In genomic region chr18:65934874-65935273, GRCh38 we compare ENCODE assay signal across 13 cellular contexts.
"Had no signal": no experiment of that assay in that cellular context is flagged by ENCODE, and none has a peak within 500 bp of the region (broad histone marks: within the 10 kb centered on the region; RNA-seq: fewer than 3 reads in every experiment).

No MANE protein-coding gene starts in this region.

- H3K36me3 Mint-ChIP-seq: activated naive CD8-positive, alpha-beta T cell had no signal

- H3K27ac ChIP-seq: brain microvascular endothelial cell, dorsolateral prefrontal cortex, testis had no signal

- H3K9me3 ChIP-seq: testis had no signal

- H3K4me3 Mint-ChIP-seq: activated naive CD8-positive, alpha-beta T cell; stimulated activated naive CD8-positive, alpha-beta T cell treated with anti-CD3 and anti-CD28 coated beads, Interleukin-15, amount 100 ng/mL, for 72 hours had no signal

- H3K27me3 Mint-ChIP-seq: activated naive CD8-positive, alpha-beta T cell; stimulated activated naive CD8-positive, alpha-beta T cell treated with anti-CD3 and anti-CD28 coated beads, Interleukin-15, amount 100 ng/mL, for 72 hours had no signal

- H3K4me3 ChIP-seq: dorsolateral prefrontal cortex, testis had no signal

- H3K36me3 ChIP-seq: brain microvascular endothelial cell had no signal

- H3K4me1 ChIP-seq: testis had no signal

- H3K27ac Mint-ChIP-seq: activated naive CD8-positive, alpha-beta T cell; stimulated activated naive CD8-positive, alpha-beta T cell treated with anti-CD3 and anti-CD28 coated beads, Interleukin-15, amount 100 ng/mL, for 72 hours had no signal

- DNase-seq: activated CD4-positive, alpha-beta T cell treated with anti-CD3 and anti-CD28 coated beads, Interleukin-2, amount 50 U/mL, for 4 hours; activated T-cell treated with anti-CD3 and anti-CD28 coated beads, Interleukin-2, amount 50 U/mL, for 1 hour; amygdala; brain microvascular endothelial cell; dorsolateral prefrontal cortex; hypothalamus; stimulated activated CD4-positive, alpha-beta T cell treated with anti-CD3 and anti-CD28 coated beads, Interleukin-15, amount 100 ng/mL, for 24 hours; stimulated activated CD4-positive, alpha-beta T cell treated with anti-CD3 and anti-CD28 coated beads, Interleukin-4, amount 100 ng/mL, for 4 hours; stimulated activated naive CD8-positive, alpha-beta T cell treated with anti-CD3 and anti-CD28 coated beads, Interleukin-15, amount 100 ng/mL, for 72 hours; testis had no signal

- H3K4me1 Mint-ChIP-seq: stimulated activated naive CD8-positive, alpha-beta T cell treated with anti-CD3 and anti-CD28 coated beads, Interleukin-15, amount 100 ng/mL, for 72 hours had no signal

- H3K27me3 ChIP-seq: brain microvascular endothelial cell, dorsolateral prefrontal cortex, testis had no signal

- ATAC-seq: activated CD4-positive, CD25-positive, alpha-beta regulatory T cell treated with anti-CD3 and anti-CD28 coated beads, Interleukin-2, amount 50 U/mL, for 24 hours; esophagus mucosa; stimulated activated naive CD8-positive, alpha-beta T cell treated with anti-CD3 and anti-CD28 coated beads, Interleukin-15, amount 100 ng/mL, for 72 hours had no signal
